In genomic region chr1:219772265-219773036, GRCh38 we compare ENCODE assay signal across 20 cellular contexts.
"Had no signal": no experiment of that assay in that cellular context is flagged by ENCODE, and none has a peak within 500 bp of the region (broad histone marks: within the 10 kb centered on the region; RNA-seq: fewer than 3 reads in every experiment).

No MANE protein-coding gene starts in this region.

- H3K4me3 ChIP-seq: colonic mucosa, esophagus muscularis mucosa, lower lobe of right lung, ovary, stomach, testis, upper lobe of right lung had no signal

- H3K27me3 ChIP-seq: colonic mucosa, esophagus muscularis mucosa, ovary, stomach, testis, upper lobe of right lung had no signal

- H3K4me1 ChIP-seq: colonic mucosa, esophagus muscularis mucosa, lower lobe of right lung, stomach, testis, upper lobe of right lung had no signal

- H3K27ac Mint-ChIP-seq: activated naive CD4-positive, alpha-beta T cell treated with anti-CD3 and anti-CD28 coated beads for 36 hours; activated T-helper 17 cell treated with anti-CD3 and anti-CD28 coated beads, Interleukin-2, amount 50 U/mL, for 72 hours had no signal

- H3K36me3 ChIP-seq: colonic mucosa, esophagus muscularis mucosa, lower lobe of right lung, ovary, stomach, upper lobe of right lung had no signal

- H3K4me1 Mint-ChIP-seq: activated T-helper 17 cell treated with anti-CD3 and anti-CD28 coated beads, Interleukin-2, amount 50 U/mL, for 72 hours had no signal

- ATAC-seq: activated T-helper 17 cell treated with anti-CD3 and anti-CD28 coated beads, Interleukin-2, amount 50 U/mL, for 72 hours; lower lobe of right lung; upper lobe of right lung had no signal

- DNase-seq: activated CD4-positive, alpha-beta T cell treated with anti-CD3 and anti-CD28 coated beads for 1 hour; activated CD4-positive, alpha-beta T cell treated with anti-CD3 and anti-CD28 coated beads, Interleukin-2, amount 50 U/mL, for 4 hours; activated naive CD4-positive, alpha-beta T cell treated with anti-CD3 and anti-CD28 coated beads for 36 hours; activated T-cell treated with anti-CD3 and anti-CD28 coated beads for 4 hours; central memory CD4-positive, alpha-beta T cell; colonic mucosa; effector CD4-positive, alpha-beta T cell; kidney glomerular epithelial cell; lower lobe of right lung; midbrain; ovary; stimulated activated CD4-positive, alpha-beta T cell treated with anti-CD3 and anti-CD28 coated beads, Interleukin-12 subunit alpha, Interleukin-12 subunit beta, amount 100 ng/mL, for 4 hours; stimulated activated CD4-positive, alpha-beta T cell treated with anti-CD3 and anti-CD28 coated beads, Interleukin-2, amount 100 ng/mL, for 24 hours; stomach; T-helper 9 cell; testis; upper lobe of right lung had no signal

- H3K4me3 Mint-ChIP-seq: activated naive CD4-positive, alpha-beta T cell treated with anti-CD3 and anti-CD28 coated beads for 36 hours; activated T-helper 17 cell treated with anti-CD3 and anti-CD28 coated beads, Interleukin-2, amount 50 U/mL, for 72 hours had no signal

- H3K27ac ChIP-seq: colonic mucosa, esophagus muscularis mucosa, lower lobe of right lung, ovary, stomach, testis, upper lobe of right lung, VCaP had no signal

- H3K27me3 Mint-ChIP-seq: activated T-helper 17 cell treated with anti-CD3 and anti-CD28 coated beads, Interleukin-2, amount 50 U/mL, for 72 hours had no signal

- H3K9me3 ChIP-seq: colonic mucosa, lower lobe of right lung, ovary, testis, upper lobe of right lung had no signal
